8 cellular contexts compared by ENCODE assay signal in the genomic region with DNA sequence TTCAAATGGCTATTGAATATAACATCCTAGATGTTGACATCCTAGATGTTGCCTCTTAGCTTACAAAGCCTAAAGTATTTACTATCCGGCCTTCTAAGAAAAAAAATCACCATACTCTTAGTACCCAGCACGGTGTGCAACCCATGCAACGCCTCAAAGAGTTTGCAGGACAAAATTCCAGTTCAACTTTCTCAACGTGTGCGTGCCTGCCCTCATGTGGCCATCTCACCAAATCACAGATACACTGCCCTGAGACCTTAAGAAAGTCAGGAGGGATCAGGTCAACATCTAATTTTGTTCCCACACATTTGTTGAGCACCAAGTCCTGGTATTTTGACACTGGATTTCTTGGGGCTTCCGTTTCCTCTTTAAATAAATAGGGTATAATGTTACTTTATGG.
A peak's percentile ranks its signal among the peaks of the same experiment; 100 is the strongest.
DNase-seq lines count a peak whose midpoint lies in the region; TF ChIP-seq lines count a peak whose summit lies in the region.

No MANE protein-coding gene starts in this region.

- H3K9me3 ChIP-seq in Karpas-422 (ENCODE audit: low read length): no peaks in the 10 kb centered on the region
- no peaks in the 10 kb centered on the region for H3K9me3 ChIP-seq in mammary epithelial cell (replicated peaks; ENCODE audit: insufficient read depth, low read length)

- DNase-seq in NCI-H2081 (lab: John Stamatoyannopoulos, UW) (peak; percentile 19 to 21), NCI-H2081 treated with DMSO at 0.1 percent for 48 hours (lab: John Stamatoyannopoulos, UW) (no peak), Karpas-422 (peak; percentile 80), mammary epithelial cell (peak; percentile 18), osteocyte (ENCODE audit: extremely low spot score, unreplicated experiment) (no peak), occipital lobe (lab: John Stamatoyannopoulos, UW) (no peak), superior temporal gyrus (ENCODE audit: extremely low spot score) (no peak), middle frontal gyrus (ENCODE audit: extremely low spot score, low spot score) (no peak)

- H4K20me1 ChIP-seq in Karpas-422 (ENCODE audit: insufficient read depth, low read depth, low read length): no peaks in the 10 kb centered on the region
- H4K20me1 ChIP-seq in mammary epithelial cell (ENCODE audit: insufficient read depth, low read length): no peaks in the 10 kb centered on the region

- H3K9ac ChIP-seq in Karpas-422 (ENCODE audit: low read length) (no peak overlapping the region), mammary epithelial cell (ENCODE audit: insufficient read depth, low read length) (no peak overlapping the region)

- H3K36me3 Mint-ChIP-seq in osteocyte (ENCODE audit: unreplicated experiment): peaks cover 30% of the 10 kb centered on the region

- H3K27me3 ChIP-seq in Karpas-422 (ENCODE audit: low read length) (no peaks in the 10 kb centered on the region), mammary epithelial cell (ENCODE audit: insufficient read depth, low read length) (no peaks in the 10 kb centered on the region)

- H3K27ac ChIP-seq in Karpas-422 (ENCODE audit: low read length) (no peak overlapping the region), mammary epithelial cell (ENCODE audit: insufficient read depth, low read depth, low read length) (no peak overlapping the region)

- no TSS peak for BruUV-seq in mammary epithelial cell (replicated peaks; lab: Mats Ljungman, UMichigan)

- H3K4me1 ChIP-seq in Karpas-422 (ENCODE audit: low read length): peaks cover 61% of the 10 kb centered on the region
- H3K4me1 ChIP-seq in mammary epithelial cell (ENCODE audit: insufficient read depth, low read length): no peaks in the 10 kb centered on the region

- H3K27ac Mint-ChIP-seq in osteocyte (ENCODE audit: unreplicated experiment): no peak overlapping the region

- intact Hi-C loops in mammary epithelial cell (cut with micrococcal nuclease): no loop called here

- H3K9me3 Mint-ChIP-seq in osteocyte (ENCODE audit: unreplicated experiment): no peaks in the 10 kb centered on the region

- no peak overlapping the region for H3K4me3 ChIP-seq in Karpas-422 (ENCODE audit: low read length)
- no peak overlapping the region for H3K4me3 ChIP-seq in mammary epithelial cell (replicated peaks in 1 of 3; ENCODE audit: insufficient read depth in 1 of 3, low read depth in 2 of 3, low read length in 3 of 3)

- H3K79me2 ChIP-seq in Karpas-422 (ENCODE audit: low read length) (no peaks in the 10 kb centered on the region), mammary epithelial cell (ENCODE audit: insufficient read depth, low read length) (no peaks in the 10 kb centered on the region)

- no peak overlapping the region for H3K4me3 Mint-ChIP-seq in osteocyte (ENCODE audit: unreplicated experiment)

- no peaks in the 10 kb centered on the region for H3K4me1 Mint-ChIP-seq in osteocyte (ENCODE audit: unreplicated experiment)

- no peaks in the 10 kb centered on the region for H3K9me2 ChIP-seq in Karpas-422 (replicated peaks; ENCODE audit: insufficient read depth, low read length)

- dilution Hi-C loops in mammary epithelial cell (cut with HindIII; ENCODE audit: low sequenced_read_pairs): no loop called here

- CTCF ChIA-PET in mammary epithelial cell (lab: Charles Lee; ENCODE audit: low non-redundant PET): no interaction called here

- H2AFZ ChIP-seq in Karpas-422 (ENCODE audit: low read length): no peak overlapping the region
- no peak overlapping the region for H2AFZ ChIP-seq in mammary epithelial cell (ENCODE audit: low read depth, low read length)

- H3K27me3 Mint-ChIP-seq in osteocyte (ENCODE audit: unreplicated experiment): no peaks in the 10 kb centered on the region

- H3K36me3 ChIP-seq in Karpas-422 (ENCODE audit: insufficient read depth, low read length): no peaks in the 10 kb centered on the region
- peaks cover 8% of the 10 kb centered on the region for H3K36me3 ChIP-seq in mammary epithelial cell (ENCODE audit: insufficient read depth, low read length)

- peak; percentile 45 to 57 for TF ChIP-seq CTCF in mammary epithelial cell (conservative IDR thresholded peaks at IDR 0.05 in 1 of 2, IDR thresholded peaks at IDR 0.05 in 1 of 2; ENCODE audit: extremely low read depth in 1 of 2, insufficient read depth in 1 of 2, low read depth in 1 of 2, low read length in 2 of 2)
- peak; percentile 59 for TF ChIP-seq CTCF in osteocyte (IDR thresholded peaks at IDR 0.05)

- in situ Hi-C loops in mammary epithelial cell (cut with MboI; ENCODE audit: low sequenced_read_pairs in 2 of 2): no loop called here

- 92% methylated on average over 6 of the region's 6 CpGs for WGBS in mammary epithelial cell (ENCODE audit: low coverage, missing lambda C conversion rate)

- H3K4me2 ChIP-seq in Karpas-422 (ENCODE audit: low read depth, low read length, poor library complexity, severe bottlenecking) (no peak overlapping the region), mammary epithelial cell (ENCODE audit: insufficient read depth, low read depth, low read length) (no peak overlapping the region)

Comparison
In these comparisons a context has a peak if more than half of its experiments do, and no peak if none do; other contexts are left out.
1. DNase-seq: peak in NCI-H2081 (2 of 2), Karpas-422 (single experiment) and mammary epithelial cell (single experiment); none in NCI-H2081 treated with DMSO at 0.1 percent for 48 hours (single experiment), osteocyte (single experiment), occipital lobe (single experiment), superior temporal gyrus (single experiment) and middle frontal gyrus (single experiment).